Comparison of ENCODE assay signal across 9 cellular contexts in the genomic region with DNA sequence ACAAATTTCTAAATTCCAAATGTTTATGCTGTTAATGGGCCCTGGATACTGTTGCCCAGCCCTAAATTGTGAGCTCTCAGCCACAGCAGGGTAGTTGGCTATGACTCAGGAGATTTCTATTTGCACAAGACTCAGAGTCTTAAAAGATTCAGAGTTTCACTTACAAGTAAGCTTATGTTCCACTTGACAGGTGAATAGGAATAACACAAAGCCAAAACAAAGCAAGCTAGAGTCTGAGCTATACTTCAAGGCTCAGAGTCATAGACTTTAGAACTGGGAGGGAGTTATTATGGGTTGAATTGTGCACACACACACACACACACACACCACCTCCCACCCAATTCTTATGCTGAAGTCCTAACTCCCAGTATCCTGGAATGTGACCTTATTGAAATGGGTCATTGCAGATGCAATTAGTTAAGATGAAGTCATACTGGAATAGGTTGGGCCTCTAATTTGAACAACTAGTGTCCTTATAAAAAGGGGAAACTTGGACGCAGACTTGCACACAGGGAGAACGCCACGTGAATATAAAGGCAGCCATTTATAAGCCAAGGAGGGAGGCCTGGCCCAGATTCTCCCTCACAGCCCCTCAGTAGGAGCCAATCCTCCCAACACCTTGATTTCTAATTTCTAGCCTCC. TPM values are rescaled to one million over a fixed set of nuclear protein-coding genes. Genes with fewer than 3 reads are reported as not detected.
DNase-seq lines count a peak whose midpoint lies in the region; TF ChIP-seq lines count a peak whose summit lies in the region.
"Had no signal": no experiment of that assay in that cellular context is flagged by ENCODE, and none has a peak within 500 bp of the region (broad histone marks: within the 10 kb centered on the region; RNA-seq: fewer than 3 reads in every experiment).

No MANE protein-coding gene starts in this region.

- peaks cover 32% of the 10 kb centered on the region for H3K4me1 Mint-ChIP-seq in Calu3 (ENCODE audit: low read depth, unreplicated experiment)
- peaks cover 44% of the 10 kb centered on the region for H3K4me1 Mint-ChIP-seq in neural progenitor cell

- H3K4me3 Mint-ChIP-seq in Calu3 (ENCODE audit: low read depth, unreplicated experiment) (peak overlapping the region; percentile 37), neural progenitor cell (peak overlapping the region; percentile 79)

- H3K9me3 Mint-ChIP-seq in Calu3 (ENCODE audit: low read depth, unreplicated experiment) (no peaks in the 10 kb centered on the region), neural progenitor cell (peaks cover 8% of the 10 kb centered on the region)

- H3K27me3 ChIP-seq in MG63 (no peaks in the 10 kb centered on the region), neural progenitor cell (no peaks in the 10 kb centered on the region)

- H3K27ac Mint-ChIP-seq in Calu3 (ENCODE audit: unreplicated experiment) (peak overlapping the region; percentile 40), neural progenitor cell (peak overlapping the region; percentile 99)

- no peak overlapping the region for H2AFZ ChIP-seq in neural progenitor cell (replicated peaks)

- H3K27ac ChIP-seq in epithelial cell of prostate: peak overlapping the region; percentile 65
- no peak overlapping the region for H3K27ac ChIP-seq in neural progenitor cell

- H3K9ac ChIP-seq in neural progenitor cell: no peak overlapping the region

- H3K36me3 ChIP-seq in MG63: no peaks in the 10 kb centered on the region
- H3K36me3 ChIP-seq in neural progenitor cell: no peaks in the 10 kb centered on the region

- H3K36me3 Mint-ChIP-seq in Calu3 (ENCODE audit: insufficient read depth, unreplicated experiment): no peaks in the 10 kb centered on the region
- no peaks in the 10 kb centered on the region for H3K36me3 Mint-ChIP-seq in neural progenitor cell

- peak overlapping the region; percentile 30 for H3K4me2 ChIP-seq in neural progenitor cell

- intact Hi-C loops in Calu3 (cut with micrococcal nuclease; ENCODE audit: unreplicated experiment): loop anchor here (2.0 to 10.0 kb wide), 3 partner anchors 47 to 207 kb away; a partner anchor contains a TSS

- H3K9me3 ChIP-seq in MG63 (no peaks in the 10 kb centered on the region), neural progenitor cell (ENCODE audit: low read depth) (no peaks in the 10 kb centered on the region)

- TF ChIP-seq CTCF in Calu3 (IDR thresholded peaks at IDR 0.05; ENCODE audit: unreplicated experiment) (no peak), neural progenitor cell (IDR thresholded peaks at IDR 0.05) (no peak)

- no peaks in the 10 kb centered on the region for H3K79me2 ChIP-seq in neural progenitor cell (ENCODE audit: low read depth)

- H3K27me3 Mint-ChIP-seq in Calu3 (ENCODE audit: unreplicated experiment): no peaks in the 10 kb centered on the region
- H3K27me3 Mint-ChIP-seq in neural progenitor cell (ENCODE audit: insufficient read depth, low read depth): peaks cover 3% of the 10 kb centered on the region

- no peaks in the 10 kb centered on the region for H4K20me1 ChIP-seq in neural progenitor cell (ENCODE audit: low read depth)

- H3F3A ChIP-seq in neural progenitor cell (ENCODE audit: low read depth): no peaks in the 10 kb centered on the region

- DNase-seq in Calu3: peak; percentile 41
- DNase-seq in MG63: peak; percentile 61
- DNase-seq in epithelial cell of prostate (ENCODE audit: low read depth, low spot score): peak; percentile 85
- peak; percentile 41 for DNase-seq in neural progenitor cell (ENCODE audit: low spot score)
- no peak for DNase-seq in effector CD8-positive, alpha-beta T cell (lab: John Stamatoyannopoulos, UW)
- DNase-seq in NCI-H510A (lab: John Stamatoyannopoulos, UW): no peak
- DNase-seq in OCI-M2 (lab: John Stamatoyannopoulos, UW; ENCODE audit: unreplicated experiment): no peak
- DNase-seq in UCSD-AML1 (lab: John Stamatoyannopoulos, UW; ENCODE audit: unreplicated experiment): no peak
- DNase-seq: stimulated activated CD4-positive, alpha-beta T cell treated with anti-CD3 and anti-CD28 coated beads, Interleukin-4, amount 100 ng/mL, for 4 hours had no signal

- CTCF ChIA-PET in Calu3 (lab: Charles Lee): interaction anchor here (0.6 to 1.4 kb wide), 8 partner anchors 11 to 1292 kb away, joined by 3 to 7 read pairs (median 4); a partner anchor contains a TSS

- H3K4me3 ChIP-seq in MG63 (no peak overlapping the region), neural progenitor cell (no peak overlapping the region)

- peaks cover 10% of the 10 kb centered on the region for H3K4me1 ChIP-seq in neural progenitor cell

- no TSS peak for BruUV-seq in Calu3 (replicated peaks; lab: Mats Ljungman, UMichigan)

RNA-seq across cellular contexts. Expression of a gene that starts 30.2 kb away (rescaled TPM):
- total RNA-seq in Calu3 (2022) (325 and 360 TPM in 2 replicates), neural progenitor cell (ENCODE audit: low replicate concordance) (322 and 441 TPM in 2 replicates)
- total RNA-seq in MG63 (2014; rRNA removed; shearing (Covaris generic); ENCODE audit: low replicate concordance): 170 and 232 TPM in 2 replicates

Comparison
In these comparisons a context has a peak if more than half of its experiments do, and no peak if none do; other contexts are left out.
1. DNase-seq: peak in Calu3 (single experiment), MG63 (single experiment), epithelial cell of prostate (single experiment) and neural progenitor cell (single experiment); none in effector CD8-positive, alpha-beta T cell (single experiment), NCI-H510A (single experiment), OCI-M2 (single experiment) and UCSD-AML1 (single experiment).